31 cellular contexts compared by ENCODE assay signal in the genomic region with DNA sequence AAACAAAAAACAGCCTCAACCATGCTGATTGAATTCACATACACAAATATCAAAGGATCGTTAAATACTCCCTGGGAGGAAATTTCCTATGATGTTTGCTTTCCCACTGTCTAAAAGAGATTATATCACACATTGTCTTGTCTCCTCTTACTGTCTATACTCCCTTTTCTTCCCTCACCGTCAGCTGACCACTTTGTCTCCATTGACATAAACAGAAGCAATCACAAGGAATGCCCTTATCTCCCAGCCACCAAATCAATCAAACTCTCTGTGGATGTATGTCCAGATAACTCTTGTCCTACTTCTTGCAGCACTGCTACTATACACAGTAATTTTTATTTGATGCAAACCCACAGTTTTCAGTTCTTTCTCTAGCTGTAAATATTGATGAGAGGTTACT. TPM values are rescaled to one million over a fixed set of nuclear protein-coding genes. Genes with fewer than 3 reads are reported as not detected.
DNase-seq lines count a peak whose midpoint lies in the region; ATAC-seq, FAIRE-seq and TF ChIP-seq lines count a peak whose summit lies in the region.
"Had no signal": no experiment of that assay in that cellular context is flagged by ENCODE, and none has a peak within 500 bp of the region (broad histone marks: within the 10 kb centered on the region; RNA-seq: fewer than 3 reads in every experiment).

No MANE protein-coding gene starts in this region.

- no peak for DNase-seq in GM23248
- peak; percentile 41 for DNase-seq in astrocyte (ENCODE audit: low read depth)
- DNase-seq in left lobe of liver (ENCODE audit: low spot score) = no peak
- no peak for DNase-seq in progenitor cell of endocrine pancreas (ENCODE audit: low spot score, unreplicated experiment)
- DNase-seq in NCI-H1105 (lab: John Stamatoyannopoulos, UW) = no peak
- DNase-seq in COLO668 (lab: John Stamatoyannopoulos, UW; ENCODE audit: unreplicated experiment) = no peak
- no peak for DNase-seq in OCI-M2 (lab: John Stamatoyannopoulos, UW; ENCODE audit: unreplicated experiment)
- DNase-seq: activated CD4-positive, alpha-beta memory T cell treated with anti-CD3 and anti-CD28 coated beads, Interleukin-2, amount 10 ng/mL, durations not matched to agents 7 days and 5 days; activated CD4-positive, alpha-beta T cell treated with anti-CD3 and anti-CD28 coated beads for 1 hour; activated CD8-positive, alpha-beta memory T cell treated with anti-CD3 and anti-CD28 coated beads, Interleukin-2, amount 50 U/mL, for 48 hours; activated naive CD4-positive, alpha-beta T cell treated with anti-CD3 and anti-CD28 coated beads, Interleukin-2, amount 10 ng/mL, durations not matched to agents 7 days and 5 days; adrenal gland; brain microvascular endothelial cell; cerebellar nuclear complex; KBM-7; NCI-H1092 treated with DMSO at 0.1 percent for 48 hours; NCI-H187 treated with DMSO at 0.1 percent for 48 hours; NCI-H2171; NCI-H510A; posterior cingulate gyrus; right cardiac atrium; stimulated activated CD4-positive, alpha-beta T cell treated with anti-CD3 and anti-CD28 coated beads, Interleukin-1b, Interleukin-23, amount 100 ng/mL, for 48 hours; stimulated activated naive CD4-positive, alpha-beta T cell treated with Interleukin-2 at 50 U/mL for 16 hours; T-helper 2 cell had no signal

- H3K9me3 ChIP-seq in GM23248 (ENCODE audit: low read depth) = no peaks in the 10 kb centered on the region
- no peaks in the 10 kb centered on the region for H3K9me3 ChIP-seq in astrocyte (ENCODE audit: insufficient read depth, low read depth, low read length)
- H3K9me3 ChIP-seq: adrenal gland, esophagus muscularis mucosa, neutrophil, suprapubic skin had no signal

- H3K4me3 ChIP-seq in GM23248 (no peak overlapping the region), astrocyte (ENCODE audit: insufficient read depth, low read depth, low read length) (no peak overlapping the region)
- H3K4me3 ChIP-seq: adrenal gland, esophagus muscularis mucosa, suprapubic skin had no signal

- H2AFZ ChIP-seq in GM23248 (peak overlapping the region; percentile 41; the same call in 1 of the 2 replicates), astrocyte (ENCODE audit: low read depth, low read length) (no peak overlapping the region)

- H3K79me2 ChIP-seq in GM23248 (ENCODE audit: insufficient read depth) (no peaks in the 10 kb centered on the region), astrocyte (ENCODE audit: insufficient read depth, low read length) (no peaks in the 10 kb centered on the region)

- H3K4me1 Mint-ChIP-seq in astrocyte (ENCODE audit: low read depth, unreplicated experiment) (peaks cover 36% of the 10 kb centered on the region), progenitor cell of endocrine pancreas (ENCODE audit: low read depth) (peaks cover 31% of the 10 kb centered on the region)

- 49 to 55% methylated on average over 2 of the region's 2 CpGs for WGBS in GM23248 (ENCODE audit: low coverage in 1 of 2, low lambda C conversion rate in 2 of 2, missing lambda C conversion rate in 2 of 2), 2 experiments

- in situ Hi-C loops in GM23248 (cut with MboI) = no loop called here

- H3K27me3 ChIP-seq in GM23248 (replicated peaks; ENCODE audit: insufficient read depth) (0 out of 2 replicates have a peak, but pooled peaks cover 2% of the 10 kb centered on the region), astrocyte (ENCODE audit: insufficient read depth, low read length) (no peaks in the 10 kb centered on the region)
- H3K27me3 ChIP-seq: adrenal gland, brain microvascular endothelial cell, neutrophil, suprapubic skin had no signal

- TF ChIP-seq CTCF in astrocyte (IDR thresholded peaks at IDR 0.05; ENCODE audit: insufficient read depth, low read depth, low read length) (no peak), progenitor cell of endocrine pancreas (IDR thresholded peaks at IDR 0.05; ENCODE audit: unreplicated experiment) (no peak)

- ATAC-seq in left lobe of liver = peak; percentile 4
- ATAC-seq: HCT116 had no signal

- no peaks in the 10 kb centered on the region for H3K9me2 ChIP-seq in GM23248 (ENCODE audit: insufficient read depth)

- no peak overlapping the region for H3K9ac ChIP-seq in GM23248
- no peak overlapping the region for H3K9ac ChIP-seq in astrocyte (ENCODE audit: low read length)

- H3K27ac Mint-ChIP-seq in astrocyte (ENCODE audit: unreplicated experiment) (peak overlapping the region; percentile 98), progenitor cell of endocrine pancreas (peak overlapping the region; percentile 77)
- H3K27ac Mint-ChIP-seq: activated CD4-positive, alpha-beta memory T cell treated with anti-CD3 and anti-CD28 coated beads, Interleukin-2, amount 10 ng/mL, durations not matched to agents 7 days and 5 days; activated naive CD4-positive, alpha-beta T cell treated with anti-CD3 and anti-CD28 coated beads, Interleukin-2, amount 10 ng/mL, durations not matched to agents 7 days and 5 days had no signal

- H3K4me2 ChIP-seq in GM23248 (ENCODE audit: unreplicated experiment) = no peak overlapping the region
- no peak overlapping the region for H3K4me2 ChIP-seq in astrocyte (ENCODE audit: low read length)

- H3K36me3 ChIP-seq in GM23248 (ENCODE audit: low read depth) (no peaks in the 10 kb centered on the region), astrocyte (ENCODE audit: insufficient read depth, low read length) (no peaks in the 10 kb centered on the region)
- H3K36me3 ChIP-seq: adrenal gland, brain microvascular endothelial cell, esophagus muscularis mucosa, neutrophil, suprapubic skin had no signal

- FAIRE-seq in astrocyte (lab: Jason Lieb, UNC) = no peak
- FAIRE-seq: frontal cortex, GM12892 had no signal

- no peaks in the 10 kb centered on the region for H3F3A ChIP-seq in GM23248 (ENCODE audit: insufficient read depth)

- H4K20me1 ChIP-seq in GM23248 (ENCODE audit: insufficient read depth) (no peaks in the 10 kb centered on the region), astrocyte (ENCODE audit: insufficient read depth, low read length) (no peaks in the 10 kb centered on the region)

- peaks cover 3% of the 10 kb centered on the region for H3K9me3 Mint-ChIP-seq in astrocyte (ENCODE audit: unreplicated experiment)
- peaks cover 39% of the 10 kb centered on the region for H3K9me3 Mint-ChIP-seq in progenitor cell of endocrine pancreas (ENCODE audit: low read depth)
- H3K9me3 Mint-ChIP-seq: activated CD4-positive, alpha-beta memory T cell treated with anti-CD3 and anti-CD28 coated beads, Interleukin-2, amount 10 ng/mL, durations not matched to agents 7 days and 5 days; activated naive CD4-positive, alpha-beta T cell treated with anti-CD3 and anti-CD28 coated beads, Interleukin-2, amount 10 ng/mL, durations not matched to agents 7 days and 5 days had no signal

- H3K27me3 Mint-ChIP-seq in astrocyte (ENCODE audit: low read depth, unreplicated experiment) (no peaks in the 10 kb centered on the region), progenitor cell of endocrine pancreas (no peaks in the 10 kb centered on the region)

- no peak overlapping the region for H3K4me3 Mint-ChIP-seq in astrocyte (ENCODE audit: unreplicated experiment)
- H3K4me3 Mint-ChIP-seq in progenitor cell of endocrine pancreas (ENCODE audit: low read depth) = no peak overlapping the region
- H3K4me3 Mint-ChIP-seq: activated CD4-positive, alpha-beta memory T cell treated with anti-CD3 and anti-CD28 coated beads, Interleukin-2, amount 10 ng/mL, durations not matched to agents 7 days and 5 days; activated naive CD4-positive, alpha-beta T cell treated with anti-CD3 and anti-CD28 coated beads, Interleukin-2, amount 10 ng/mL, durations not matched to agents 7 days and 5 days had no signal

- H3K36me3 Mint-ChIP-seq in astrocyte (ENCODE audit: low read depth, unreplicated experiment) (no peaks in the 10 kb centered on the region), progenitor cell of endocrine pancreas (ENCODE audit: insufficient read depth) (peaks cover 3% of the 10 kb centered on the region)
- H3K36me3 Mint-ChIP-seq: activated naive CD4-positive, alpha-beta T cell treated with anti-CD3 and anti-CD28 coated beads, Interleukin-2, amount 10 ng/mL, durations not matched to agents 7 days and 5 days had no signal

- H3K27ac ChIP-seq in GM23248 (no peak overlapping the region), astrocyte (ENCODE audit: low read depth, low read length) (no peak overlapping the region)
- H3K27ac ChIP-seq: adrenal gland, brain microvascular endothelial cell, esophagus muscularis mucosa, neutrophil, RWPE1, suprapubic skin had no signal

- peaks cover 9% of the 10 kb centered on the region; the same call in 1 of the 2 replicates for H3K4me1 ChIP-seq in GM23248 (ENCODE audit: insufficient read depth)
- no peaks in the 10 kb centered on the region for H3K4me1 ChIP-seq in astrocyte (ENCODE audit: insufficient read depth, low read length)
- H3K4me1 ChIP-seq: adrenal gland, esophagus muscularis mucosa, suprapubic skin had no signal

RNA-seq across cellular contexts. Expression of a gene that starts 12.2 kb away (rescaled TPM):
- total RNA-seq in GM23248 (2014; rRNA removed; shearing (Covaris generic)) = 9.4 and 11.2 TPM in 2 replicates
- polyA plus RNA-seq in GM23248 (2016; fragmentation: Nextera tagmentation; extraction: Ambion mirVana) = 34.8 and 36.4 TPM in 2 replicates
- total RNA-seq in astrocyte (31.9 and 33.7 TPM in 2 replicates), left lobe of liver (21.4 TPM), progenitor cell of endocrine pancreas (35.1 and 37.8 TPM in 2 replicates)

RNA-seq across cellular contexts. Expression of a gene that starts 19.2 kb away (rescaled TPM):
- 37.0 and 44.6 TPM in 2 replicates for total RNA-seq in GM23248 (2014; rRNA removed; shearing (Covaris generic))
- polyA plus RNA-seq in GM23248 (2016; fragmentation: Nextera tagmentation; extraction: Ambion mirVana) = 30.4 and 31.1 TPM in 2 replicates
- total RNA-seq in astrocyte (32.8 and 34.0 TPM in 2 replicates), left lobe of liver (135 TPM), progenitor cell of endocrine pancreas (28.2 and 31.7 TPM in 2 replicates)
